28 cellular contexts compared by ENCODE assay signal in genomic region chr2:167932123-167932693, GRCh38.
"Had no signal": no experiment of that assay in that cellular context is flagged by ENCODE, and none has a peak within 500 bp of the region (broad histone marks: within the 10 kb centered on the region; RNA-seq: fewer than 3 reads in every experiment).

No MANE protein-coding gene starts in this region.

- H3K27me3 ChIP-seq: colonic mucosa, dorsolateral prefrontal cortex, esophagus squamous epithelium, gastrocnemius medialis, gastroesophageal sphincter, heart left ventricle, heart right ventricle, hepatocyte had no signal

- DNase-seq: colonic mucosa; dermis blood vessel endothelial cell; dorsolateral prefrontal cortex; effector CD4-positive, alpha-beta T cell; effector CD8-positive, alpha-beta T cell; effector memory CD4-positive, alpha-beta T cell; effector memory CD8-positive, alpha-beta T cell; endodermal cell; erythroblast; esophagus squamous epithelium; foreskin fibroblast; foreskin keratinocyte; foreskin melanocyte; gastrocnemius medialis; glutamatergic neuron; head of caudate nucleus; heart left ventricle; heart right ventricle had no signal

- H3K4me3 ChIP-seq: colonic mucosa, coronary artery, dorsolateral prefrontal cortex, esophagus squamous epithelium, gastrocnemius medialis, gastroesophageal sphincter, heart left ventricle, heart right ventricle, hepatocyte had no signal

- H3K9me3 ChIP-seq: colonic mucosa, esophagus squamous epithelium, gastrocnemius medialis, gastroesophageal sphincter, heart left ventricle had no signal

- H3K4me2 ChIP-seq: hepatocyte had no signal

- H3K27ac Mint-ChIP-seq: dendritic cell treated with granulocyte-macrophage colony-stimulating factor and Interleukin-4, amounts not matched to agents 40 ng/mL and 50 ng/mL, for 4 days; effector memory CD8-positive, alpha-beta T cell; endodermal cell had no signal

- H3K4me1 ChIP-seq: colonic mucosa, esophagus squamous epithelium, foreskin keratinocyte, gastrocnemius medialis, gastroesophageal sphincter, heart left ventricle, heart right ventricle had no signal

- ATAC-seq: effector memory CD8-positive, alpha-beta T cell; esophagus mucosa; foreskin keratinocyte; gastrocnemius medialis; gastroesophageal sphincter; heart left ventricle; heart right ventricle had no signal

- H3K9me3 Mint-ChIP-seq: effector memory CD8-positive, alpha-beta T cell had no signal

- H3K4me3 Mint-ChIP-seq: dendritic cell treated with granulocyte-macrophage colony-stimulating factor and Interleukin-4, amounts not matched to agents 40 ng/mL and 50 ng/mL, for 4 days; effector memory CD8-positive, alpha-beta T cell; endodermal cell had no signal

- FAIRE-seq: colon, endometrium, endothelial cell of umbilical vein, frontal cortex had no signal

- H3K79me2 ChIP-seq: hepatocyte had no signal

- H3K27ac ChIP-seq: colonic mucosa, coronary artery, dorsolateral prefrontal cortex, epithelial cell of prostate, esophagus squamous epithelium, foreskin keratinocyte, gastrocnemius medialis, gastroesophageal sphincter, heart left ventricle, heart right ventricle, hepatocyte had no signal

- H3K36me3 ChIP-seq: colonic mucosa, esophagus squamous epithelium, gastrocnemius medialis, gastroesophageal sphincter, heart left ventricle, heart right ventricle had no signal

- H2AFZ ChIP-seq: hepatocyte had no signal
